In the genomic region with DNA sequence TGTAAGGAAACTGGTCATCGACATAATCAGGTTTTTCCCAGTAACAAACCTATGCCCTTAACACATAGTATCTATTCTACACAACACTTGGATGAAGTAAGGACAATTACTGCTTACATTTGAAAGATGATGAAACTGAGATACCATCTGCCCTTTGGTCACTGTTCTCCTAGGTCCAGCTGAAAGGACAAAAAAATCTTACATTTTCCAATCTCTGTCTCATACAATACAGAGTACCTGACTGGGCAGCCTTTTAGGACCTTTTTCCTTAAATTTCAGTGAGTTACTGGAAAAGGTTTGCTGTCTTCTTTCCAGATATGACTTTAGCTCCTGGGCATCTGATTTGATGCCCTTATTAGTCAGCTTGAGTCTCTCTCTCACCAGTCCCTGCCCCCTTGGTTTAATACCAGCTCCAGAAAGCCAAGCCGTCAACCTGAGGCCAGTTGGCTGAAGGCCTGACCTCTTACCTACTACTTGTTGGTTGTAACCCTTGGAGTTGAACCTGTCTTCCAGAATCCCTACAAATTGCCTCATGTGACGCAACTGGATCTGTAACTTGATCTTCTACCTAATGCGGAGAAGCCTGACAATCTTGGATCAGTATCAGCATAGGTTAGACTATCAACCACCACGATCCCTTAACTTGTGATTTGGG, we compare ENCODE assay signal across 27 cellular contexts.
"Had no signal": no experiment of that assay in that cellular context is flagged by ENCODE, and none has a peak within 500 bp of the region (broad histone marks: within the 10 kb centered on the region; RNA-seq: fewer than 3 reads in every experiment).

No MANE protein-coding gene starts in this region.

- H3K4me1 Mint-ChIP-seq: immature natural killer cell; memory B cell; natural killer cell; stimulated activated effector memory CD8-positive, alpha-beta T cell treated with anti-CD3 and anti-CD28 coated beads, Interleukin-12 subunit alpha, Interleukin-12 subunit beta, amount 100 ng/mL, for 72 hours had no signal

- H3K27me3 ChIP-seq: foreskin keratinocyte, gastroesophageal sphincter, heart left ventricle, neutrophil, pancreas, right atrium auricular region, sigmoid colon, stomach, thyroid gland, vagina had no signal

- H3K36me3 Mint-ChIP-seq: immature natural killer cell; memory B cell; natural killer cell; stimulated activated effector memory CD8-positive, alpha-beta T cell treated with anti-CD3 and anti-CD28 coated beads, Interleukin-12 subunit alpha, Interleukin-12 subunit beta, amount 100 ng/mL, for 72 hours had no signal

- H3K4me1 ChIP-seq: foreskin keratinocyte, gastroesophageal sphincter, heart left ventricle, pancreas, right atrium auricular region, thyroid gland, vagina had no signal

- DNase-seq: dermis blood vessel endothelial cell; effector memory CD4-positive, alpha-beta T cell; erythroblast; foreskin keratinocyte; heart left ventricle; hippocampal formation; immature natural killer cell; islet precursor cell; kidney glomerular epithelial cell; left colon; left ventricle myocardium superior; natural killer cell; pancreas; sigmoid colon; stimulated activated CD4-positive, alpha-beta T cell treated with anti-CD3 and anti-CD28 coated beads, Interleukin-2, amount 100 ng/mL, for 24 hours; stimulated activated CD4-positive, alpha-beta T cell treated with anti-CD3 and anti-CD28 coated beads, Interleukin-4, amount 100 ng/mL, for 24 hours; stimulated activated naive CD4-positive, alpha-beta T cell treated with Interleukin-2 at 50 U/mL for 16 hours; stomach had no signal

- H3K9me3 Mint-ChIP-seq: memory B cell had no signal

- H3K9me3 ChIP-seq: gastroesophageal sphincter, heart left ventricle, neutrophil, pancreas, right atrium auricular region, sigmoid colon, stomach, thyroid gland, vagina had no signal

- H3K4me3 Mint-ChIP-seq: immature natural killer cell; memory B cell; natural killer cell; stimulated activated effector memory CD8-positive, alpha-beta T cell treated with anti-CD3 and anti-CD28 coated beads, Interleukin-12 subunit alpha, Interleukin-12 subunit beta, amount 100 ng/mL, for 72 hours had no signal

- H3K27ac ChIP-seq: coronary artery, foreskin keratinocyte, gastroesophageal sphincter, heart left ventricle, neutrophil, pancreas, right atrium auricular region, sigmoid colon, stomach, thyroid gland, vagina had no signal

- H3K27me3 Mint-ChIP-seq: memory B cell had no signal

- H3K4me3 ChIP-seq: coronary artery, gastroesophageal sphincter, heart left ventricle, lung, pancreas, right atrium auricular region, sigmoid colon, stomach, thyroid gland, vagina had no signal

- H3K27ac Mint-ChIP-seq: immature natural killer cell; memory B cell; natural killer cell; stimulated activated effector memory CD8-positive, alpha-beta T cell treated with anti-CD3 and anti-CD28 coated beads, Interleukin-12 subunit alpha, Interleukin-12 subunit beta, amount 100 ng/mL, for 72 hours had no signal

- ATAC-seq: foreskin keratinocyte; gastroesophageal sphincter; heart left ventricle; left colon; left ventricle myocardium superior; natural killer cell; pancreas; stimulated activated effector memory CD8-positive, alpha-beta T cell treated with anti-CD3 and anti-CD28 coated beads, Interleukin-12 subunit alpha, Interleukin-12 subunit beta, amount 100 ng/mL, for 72 hours had no signal

- H3K36me3 ChIP-seq: gastroesophageal sphincter, heart left ventricle, neutrophil, pancreas, right atrium auricular region, sigmoid colon, stomach, thyroid gland, vagina had no signal
